Comparison of ENCODE assay signal across 8 cellular contexts in the genomic region with DNA sequence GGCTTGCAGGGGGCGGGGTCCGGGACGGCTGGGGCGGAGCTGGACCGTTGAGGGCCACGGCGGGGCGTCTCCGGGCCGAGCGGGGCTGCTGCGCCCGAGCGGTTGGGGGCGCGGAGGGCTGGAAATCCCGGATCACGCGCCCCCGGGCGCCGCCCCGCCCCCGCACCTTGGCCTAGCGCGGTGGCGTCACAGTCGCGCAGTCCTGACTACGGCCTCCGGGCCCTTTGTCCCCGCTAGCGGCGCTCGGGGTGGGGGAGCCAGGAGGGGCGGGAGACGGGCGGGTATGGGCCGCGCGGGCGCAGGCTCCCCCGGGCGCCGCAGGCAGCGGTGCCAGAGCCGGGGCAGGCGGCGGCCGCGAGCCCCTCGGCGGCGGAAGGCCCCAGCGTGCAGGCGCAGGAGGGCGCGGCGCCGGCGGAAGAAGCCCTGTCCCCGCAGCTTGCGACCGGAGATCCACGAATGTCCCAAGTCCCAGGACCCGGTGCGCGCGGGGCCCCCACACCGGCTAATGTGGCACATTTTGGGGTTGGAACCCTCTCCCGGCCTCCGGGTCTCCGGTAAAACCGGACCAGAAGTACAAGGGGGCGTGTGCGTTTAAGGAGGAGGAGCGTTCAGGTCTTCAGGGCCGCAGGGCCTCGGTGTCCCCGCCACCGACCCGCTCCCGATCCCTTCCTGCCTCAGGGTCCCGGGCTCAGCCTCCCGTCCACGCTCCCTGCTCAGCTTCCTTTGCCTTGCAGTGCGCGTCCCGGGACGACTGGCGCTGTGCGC. TPM values are rescaled to one million over a fixed set of nuclear protein-coding genes. Genes with fewer than 3 reads are reported as not detected.
DNase-seq lines count a peak whose midpoint lies in the region; ATAC-seq, FAIRE-seq and TF ChIP-seq lines count a peak whose summit lies in the region.

No MANE protein-coding gene starts in this region.

- no peak for TF ChIP-seq CTCF in RWPE2 (IDR thresholded peaks at IDR 0.05; ENCODE audit: poor library complexity, severe bottlenecking)
- TF ChIP-seq CTCF in neural progenitor cell (IDR thresholded peaks at IDR 0.05), result no peak
- peak in 1 of 6 experiments; percentile 14 for TF ChIP-seq CTCF in thyroid gland (IDR thresholded peaks at IDR 0.05)

- TF ChIP-seq POLR2A in thyroid gland (IDR thresholded peaks at IDR 0.05), result peak in 1 of 2 donors; percentile 13

- DNase-seq in HT-29 (ENCODE audit: low spot score) (peak; percentile 71), RWPE2 (ENCODE audit: low spot score) (no peak), frontal cortex (ENCODE audit: low spot score in 2 of 2) (peak; percentile 91 to 93), neural progenitor cell (ENCODE audit: low spot score) (peak; percentile 92), thyroid gland (peak; percentile 80 to 81)
- DNase-seq in activated naive CD4-positive, alpha-beta T cell treated with anti-CD3 and anti-CD28 coated beads, Interleukin-2, amount 50 U/mL, for 16 hours, result peak; percentile 77

- no peak overlapping the region for H2AFZ ChIP-seq in neural progenitor cell (replicated peaks)

- H3K4me1 ChIP-seq in BLaER1 treated with 17β-estradiol and CSF1 and Interleukin-3, amounts not matched to agents 10 nM and 100 nM, result peaks cover 60 to 75% (median 68%) of the 10 kb centered on the region in 10 experiments
- peaks cover 21% of the 10 kb centered on the region for H3K4me1 ChIP-seq in RWPE2 (ENCODE audit: insufficient read depth, poor library complexity, severe bottlenecking)
- H3K4me1 ChIP-seq in neural progenitor cell, result peaks cover 8% of the 10 kb centered on the region
- H3K4me1 ChIP-seq in thyroid gland, result peaks cover 44 to 52% of the 10 kb centered on the region in 2 donors

- no peaks in the 10 kb centered on the region for H3K27me3 ChIP-seq in BLaER1 treated with 17β-estradiol and CSF1 and Interleukin-3, amounts not matched to agents 10 nM and 100 nM
- H3K27me3 ChIP-seq in RWPE2 (ENCODE audit: insufficient read depth, poor library complexity, severe bottlenecking), result no peaks in the 10 kb centered on the region
- no peaks in the 10 kb centered on the region for H3K27me3 ChIP-seq in neural progenitor cell
- H3K27me3 ChIP-seq in thyroid gland, result no peaks in the 10 kb centered on the region

- peak overlapping the region; percentile 95 to 100 (median 99) for H3K9ac ChIP-seq in BLaER1 treated with 17β-estradiol and CSF1 and Interleukin-3, amounts not matched to agents 10 nM and 100 nM
- peak overlapping the region; percentile 60 for H3K9ac ChIP-seq in neural progenitor cell

- peak overlapping the region; percentile 85 to 98 (median 91) for H3K4me2 ChIP-seq in BLaER1 treated with 17β-estradiol and CSF1 and Interleukin-3, amounts not matched to agents 10 nM and 100 nM
- H3K4me2 ChIP-seq in neural progenitor cell, result peak overlapping the region; percentile 85

- peaks cover 16% of the 10 kb centered on the region for H3K79me2 ChIP-seq in neural progenitor cell (ENCODE audit: low read depth)

- peaks cover 43% of the 10 kb centered on the region for H3F3A ChIP-seq in neural progenitor cell (ENCODE audit: low read depth)

- intact Hi-C loops in thyroid gland (cut with DNase I), result no loop called here

- peaks cover 23% of the 10 kb centered on the region for H3K4me1 Mint-ChIP-seq in neural progenitor cell

- no peak overlapping the region for H3K27ac Mint-ChIP-seq in neural progenitor cell

- 1 to 2% methylated on average over 14 to 20 of the region's 92 CpGs for WGBS in thyroid gland, 2 donors

- no peaks in the 10 kb centered on the region for H3K9me3 Mint-ChIP-seq in neural progenitor cell

- H3K27me3 Mint-ChIP-seq in neural progenitor cell (ENCODE audit: insufficient read depth, low read depth), result peaks cover 4% of the 10 kb centered on the region

- H3K4me3 ChIP-seq in BLaER1 treated with 17β-estradiol and CSF1 and Interleukin-3, amounts not matched to agents 10 nM and 100 nM, result peak overlapping the region; percentile 76 to 97 (median 92)
- H3K4me3 ChIP-seq in RWPE2 (ENCODE audit: severe bottlenecking) (peak overlapping the region; percentile 70), neural progenitor cell (peak overlapping the region; percentile 94), thyroid gland (replicated peaks in 1 of 3) (peak overlapping the region; percentile 47 to 98 (median 48))

- H4K20me1 ChIP-seq in BLaER1 treated with 17β-estradiol and CSF1 and Interleukin-3, amounts not matched to agents 10 nM and 100 nM, result peaks cover 44 to 58% (median 48%) of the 10 kb centered on the region in 11 experiments
- H4K20me1 ChIP-seq in neural progenitor cell (ENCODE audit: low read depth), result peaks cover 30% of the 10 kb centered on the region

- H3K36me3 Mint-ChIP-seq in neural progenitor cell, result no peaks in the 10 kb centered on the region

- ATAC-seq in GM19328 (IDR thresholded peaks at IDR 0.05; ENCODE audit: unreplicated experiment), result peak; percentile 22
- peak; percentile 28; the same call in 2 of the 3 replicates for ATAC-seq in RWPE2 (ENCODE audit: low read depth)

- no peak for FAIRE-seq in frontal cortex (lab: Jason Lieb, UNC)

- peak overlapping the region; percentile 89 to 100 (median 99) for H3K27ac ChIP-seq in BLaER1 treated with 17β-estradiol and CSF1 and Interleukin-3, amounts not matched to agents 10 nM and 100 nM
- H3K27ac ChIP-seq in RWPE2 (ENCODE audit: poor library complexity, severe bottlenecking), result peak overlapping the region; percentile 94
- H3K27ac ChIP-seq in neural progenitor cell, result peak overlapping the region; percentile 90
- H3K27ac ChIP-seq in thyroid gland, result peak overlapping the region; percentile 98 to 99 (median 99)

- H3K9me3 ChIP-seq in BLaER1 treated with 17β-estradiol and CSF1 and Interleukin-3, amounts not matched to agents 10 nM and 100 nM (replicated peaks in 1 of 11), result peaks cover 0 to 14% (median 7%) of the 10 kb centered on the region in 11 experiments; a peak in 14 of 22 replicates
- H3K9me3 ChIP-seq in RWPE2 (ENCODE audit: severe bottlenecking), result no peaks in the 10 kb centered on the region
- H3K9me3 ChIP-seq in neural progenitor cell (ENCODE audit: low read depth), result no peaks in the 10 kb centered on the region
- H3K9me3 ChIP-seq in thyroid gland, result no peaks in the 10 kb centered on the region

- peak overlapping the region; percentile 82 for H3K4me3 Mint-ChIP-seq in neural progenitor cell

- H3K36me3 ChIP-seq in BLaER1 treated with 17β-estradiol and CSF1 and Interleukin-3, amounts not matched to agents 10 nM and 100 nM, result peaks cover 30 to 45% (median 34%) of the 10 kb centered on the region in 11 experiments
- peaks cover 30% of the 10 kb centered on the region for H3K36me3 ChIP-seq in RWPE2 (ENCODE audit: low read depth)
- H3K36me3 ChIP-seq in neural progenitor cell, result no peaks in the 10 kb centered on the region
- H3K36me3 ChIP-seq in thyroid gland, result peaks cover 26 to 29% of the 10 kb centered on the region in 2 donors

RNA-seq across cellular contexts. Expression of gene GPX4, which starts 0.8 kb away (rescaled TPM):
- 1,102 and 1,117 TPM in 2 replicates for total RNA-seq in HT-29 (2014; rRNA removed; shearing (Covaris generic))
- total RNA-seq in frontal cortex (150 TPM), neural progenitor cell (ENCODE audit: low replicate concordance) (289 and 439 TPM in 2 replicates), thyroid gland (100 to 1,000 TPM; 350 to 485 (median 414) TPM)

RNA-seq across cellular contexts. Expression of gene POLR2E, which starts 9.5 kb away (rescaled TPM):
- total RNA-seq in HT-29 (2014; rRNA removed; shearing (Covaris generic)), result 394 and 395 TPM in 2 replicates
- total RNA-seq in frontal cortex (35.5 TPM), neural progenitor cell (ENCODE audit: low replicate concordance) (98.8 and 197 TPM in 2 replicates), thyroid gland (100 to 1,000 TPM in 3 of 4 donors, 10 to 100 TPM in 1; 87.6 to 264 (median 163) TPM)

RNA-seq across cellular contexts. Expression of gene ARHGAP45, which starts 37.7 kb away (rescaled TPM):
- total RNA-seq in HT-29 (2014; rRNA removed; shearing (Covaris generic)), result 93.3 and 102 TPM in 2 replicates
- total RNA-seq in frontal cortex, result 1.2 TPM
- total RNA-seq in neural progenitor cell (ENCODE audit: low replicate concordance), result 9.6 and 18.2 TPM in 2 replicates
- total RNA-seq in thyroid gland, result 10 to 100 TPM; 11.5 to 19.8 (median 14.4) TPM
